ENCODE assay signal across 8 cellular contexts in genomic region chr5:138033275-138033808, GRCh38. TPM values are rescaled to one million over a fixed set of nuclear protein-coding genes. Genes with fewer than 3 reads are reported as not detected.
DNase-seq lines count a peak whose midpoint lies in the region; ATAC-seq and TF ChIP-seq lines count a peak whose summit lies in the region.

No MANE protein-coding gene starts in this region.

- H3K9me3 ChIP-seq in breast epithelium = no peaks in the 10 kb centered on the region
- no peaks in the 10 kb centered on the region for H3K9me3 ChIP-seq in right lobe of liver

- peaks cover 16% of the 10 kb centered on the region for H3K36me3 Mint-ChIP-seq in activated CD4-positive, alpha-beta T cell treated with anti-CD3 and anti-CD28 coated beads for 36 hours (ENCODE audit: low read depth)

- POLR2A ChIA-PET in activated CD4-positive, alpha-beta T cell treated with anti-CD3 and anti-CD28 coated beads for 36 hours (lab: Charles Lee) = no interaction called here

- H3K9me3 Mint-ChIP-seq in activated CD4-positive, alpha-beta T cell treated with anti-CD3 and anti-CD28 coated beads for 36 hours (ENCODE audit: low read depth) = no peaks in the 10 kb centered on the region

- H3K27me3 ChIP-seq in breast epithelium (no peaks in the 10 kb centered on the region), right lobe of liver (no peaks in the 10 kb centered on the region)

- no peak for TF ChIP-seq POLR2A in breast epithelium (IDR thresholded peaks at IDR 0.05)
- TF ChIP-seq POLR2A in right lobe of liver (IDR thresholded peaks at IDR 0.05) = no peak

- H3K27ac Mint-ChIP-seq in activated CD4-positive, alpha-beta T cell treated with anti-CD3 and anti-CD28 coated beads for 36 hours = peak overlapping the region; percentile 93

- peak overlapping the region; percentile 95 to 98 (median 98) for H3K4me3 ChIP-seq in breast epithelium
- H3K4me3 ChIP-seq in right lobe of liver = peak overlapping the region; percentile 96 to 97 (median 97)

- 1% methylated on average over 9 of the region's 20 CpGs for WGBS in right lobe of liver (ENCODE audit: insufficient coverage, low coverage, low lambda C conversion rate, missing lambda C conversion rate)

- no peaks in the 10 kb centered on the region for H3K36me3 ChIP-seq in breast epithelium
- H3K36me3 ChIP-seq in right lobe of liver = no peaks in the 10 kb centered on the region

- no peak for TF ChIP-seq CTCF in breast epithelium (IDR thresholded peaks at IDR 0.05)
- TF ChIP-seq CTCF in right lobe of liver (IDR thresholded peaks at IDR 0.05) = no peak

- H3K4me3 Mint-ChIP-seq in activated CD4-positive, alpha-beta T cell treated with anti-CD3 and anti-CD28 coated beads for 36 hours = peak overlapping the region; percentile 90

- peak; percentile 21 for ATAC-seq in activated CD4-positive, alpha-beta T cell treated with anti-CD3 and anti-CD28 coated beads for 36 hours
- ATAC-seq in HG02759 (IDR thresholded peaks at IDR 0.05; ENCODE audit: unreplicated experiment) (peak; percentile 16), right lobe of liver (peak; percentile 29 to 58 (median 42))

- intact Hi-C loops in activated CD4-positive, alpha-beta T cell treated with anti-CD3 and anti-CD28 coated beads for 36 hours (cut with DNase I, micrococcal nuclease) = loop anchor here (1.0 to 5.0 kb wide), 8 partner anchors 144 to 431 kb away; partner anchors contain the start of genes BRD8 (in 1 of the 2), CDC23 (in 1 of the 2), CDC25C (in 1 of the 2) and EGR1 (in 1 of the 2)
- intact Hi-C loops in breast epithelium (cut with DNase I; ENCODE audit: low total_unique reads) = no loop called here
- intact Hi-C loops in right lobe of liver (cut with DNase I) = no loop called here

- peaks cover 49% of the 10 kb centered on the region for H3K4me1 Mint-ChIP-seq in activated CD4-positive, alpha-beta T cell treated with anti-CD3 and anti-CD28 coated beads for 36 hours

- H3K27me3 Mint-ChIP-seq in activated CD4-positive, alpha-beta T cell treated with anti-CD3 and anti-CD28 coated beads for 36 hours = no peaks in the 10 kb centered on the region

- no peak for DNase-seq in activated CD4-positive, alpha-beta T cell treated with anti-CD3 and anti-CD28 coated beads for 36 hours
- no peak for DNase-seq in activated CD4-positive, alpha-beta T cell treated with anti-CD3 and anti-CD28 coated beads for 48 hours
- peak; percentile 21 for DNase-seq in NCI-H2171 (lab: John Stamatoyannopoulos, UW)
- DNase-seq in breast epithelium (ENCODE audit: low spot score in 2 of 2) = no peak
- no peak for DNase-seq in right lobe of liver
- DNase-seq in HK-2 (ENCODE audit: unreplicated experiment) = no peak

- CTCF ChIA-PET in activated CD4-positive, alpha-beta T cell treated with anti-CD3 and anti-CD28 coated beads for 36 hours (lab: Charles Lee) = interaction anchor here (0.6 to 9.0 kb wide), 8 partner anchors 11 to 255 kb away, joined by 3 to 182 read pairs (median 5); partner anchors contain the start of gene PKD2L2

- peak overlapping the region; percentile 99 to 100 for H3K27ac ChIP-seq in breast epithelium
- peak overlapping the region; percentile 92 to 99 (median 98) for H3K27ac ChIP-seq in right lobe of liver
- H3K27ac ChIP-seq in temporal lobe (ENCODE audit: low read depth, low read length) = peak overlapping the region; percentile 96

- H3K4me1 ChIP-seq in breast epithelium = peaks cover 0 to 20% of the 10 kb centered on the region in 2 donors
- peaks cover 0 to 23% (median 8%) of the 10 kb centered on the region in 4 donors for H3K4me1 ChIP-seq in right lobe of liver

RNA-seq across cellular contexts. Expression of gene FAM13B, which starts 0.5 kb away (rescaled TPM):
- 10 to 100 TPM; 10.2 to 14.0 TPM for total RNA-seq in activated CD4-positive, alpha-beta T cell treated with anti-CD3 and anti-CD28 coated beads for 36 hours
- 10 to 100 TPM; 42.7 to 55.8 (median 52.4) TPM for total RNA-seq in breast epithelium
- total RNA-seq in right lobe of liver = 10 to 100 TPM in 1 of 6 experiments, 1 to 10 TPM in 5; 6.0 to 12.4 (median 6.5) TPM
- 64.4 TPM for total RNA-seq in temporal lobe

RNA-seq across cellular contexts. Expression of gene WNT8A, which starts 50.5 kb away (rescaled TPM):
- total RNA-seq in activated CD4-positive, alpha-beta T cell treated with anti-CD3 and anti-CD28 coated beads for 36 hours = not detected
- not detected for total RNA-seq in breast epithelium
- not detected for total RNA-seq in right lobe of liver
- under 0.01 TPM for total RNA-seq in temporal lobe

Comparison
In these comparisons a context has a peak if more than half of its experiments do, and no peak if none do; other contexts are left out.
1. intact Hi-C loops: an anchor here in activated CD4-positive, alpha-beta T cell treated with anti-CD3 and anti-CD28 coated beads for 36 hours (1.0 to 5.0 kb wide); none called in breast epithelium and right lobe of liver.